8 cellular contexts compared by ENCODE assay signal in genomic region chr3:196740476-196741400, GRCh38. TPM values are rescaled to one million over a fixed set of nuclear protein-coding genes. Genes with fewer than 3 reads are reported as not detected.
DNase-seq lines count a peak whose midpoint lies in the region; ATAC-seq and TF ChIP-seq lines count a peak whose summit lies in the region.

No MANE protein-coding gene starts in this region.

- in situ Hi-C loops in IMR-90 (cut with MboI; ENCODE audit: low sequenced_read_pairs): no loop called here

- CTCF ChIA-PET in activated CD4-positive, alpha-beta T cell treated with anti-CD3 and anti-CD28 coated beads for 36 hours (lab: Charles Lee): interaction anchor here (0.7 to 1.5 kb wide), 9 partner anchors 15 to 212 kb away, joined by 3 to 5 read pairs (median 3); partner anchors contain the start of genes CEP19 and PIGX
- CTCF ChIA-PET in IMR-90 (lab: Yijun Ruan, JAX) (no interaction called here), GM10248 (lab: Yijun Ruan, JAX) (interaction anchor here (1.3 to 1.7 kb wide), 4 partner anchors 15 to 60 kb away, joined by 3 to 6 read pairs (median 3); no protein-coding TSS in a partner anchor)

- no peak for TF ChIP-seq RAD21 in IMR-90 (IDR thresholded peaks at IDR 0.05; ENCODE audit: low read length)

- H4K20me1 ChIP-seq in IMR-90 (ENCODE audit: insufficient read depth, low read length): peaks cover 41% of the 10 kb centered on the region

- H3K9ac ChIP-seq in IMR-90 (ENCODE audit: low read depth, low read length): peak overlapping the region; percentile 97

- H3K4me1 ChIP-seq in IMR-90 (ENCODE audit: control insufficient read depth, insufficient read depth, low read length): peaks cover 1% of the 10 kb centered on the region; the same call in 1 of the 2 replicates

- intact Hi-C loops in activated CD4-positive, alpha-beta T cell treated with anti-CD3 and anti-CD28 coated beads for 36 hours (cut with DNase I, micrococcal nuclease): loop anchor here (1.0 to 5.0 kb wide), 3 partner anchors 62 to 202 kb away; partner anchors contain the start of gene NCBP2 (in 1 of the 2)
- intact Hi-C loops in IMR-90 (cut with micrococcal nuclease) (loop anchor here (5.0 kb wide), 3 partner anchors 37 to 202 kb away; partner anchors contain the start of gene NCBP2), left colon (cut with DNase I, micrococcal nuclease) (no loop called here)

- H2AK5ac ChIP-seq in IMR-90 (ENCODE audit: low read depth, low read length): peak overlapping the region; percentile 11; the same call in 1 of the 2 replicates

- no peaks in the 10 kb centered on the region for H3K9me3 ChIP-seq in IMR-90 (ENCODE audit: control insufficient read depth, insufficient read depth, low read length)

- peak overlapping the region; percentile 91 for H3K27ac ChIP-seq in IMR-90 (ENCODE audit: insufficient read depth, low read length)
- H3K27ac ChIP-seq in cingulate gyrus (ENCODE audit: low read depth, low read length): peak overlapping the region; percentile 90

- POLR2A ChIA-PET in activated CD4-positive, alpha-beta T cell treated with anti-CD3 and anti-CD28 coated beads for 36 hours (lab: Charles Lee): interaction anchor here (0.6 to 2.9 kb wide), 4 partner anchors 28 to 238 kb away, joined by 3 to 10 read pairs (median 3); partner anchors contain the start of genes CEP19, PIGX and SENP5
- POLR2A ChIA-PET in IMR-90 (lab: Charles Lee; ENCODE audit: unreplicated experiment): no interaction called here
- POLR2A ChIA-PET in GM10248 (lab: Yijun Ruan, JAX): interaction anchor here (0.7 to 1.6 kb wide), 4 partner anchors 12 to 201 kb away, joined by 3 to 7 read pairs (median 4); partner anchors contain the start of genes CEP19 and PIGX

- H3K36me3 Mint-ChIP-seq in activated CD4-positive, alpha-beta T cell treated with anti-CD3 and anti-CD28 coated beads for 36 hours (ENCODE audit: low read depth): peaks cover 16% of the 10 kb centered on the region

- H4K91ac ChIP-seq in IMR-90 (ENCODE audit: insufficient read depth, low read depth, low read length): peak overlapping the region; percentile 72

- TF ChIP-seq CTCF in IMR-90 (conservative IDR thresholded peaks at IDR 0.05; ENCODE audit: low read depth, low read length) (no peak), GM10248 (IDR thresholded peaks at IDR 0.05; ENCODE audit: control extremely low read depth, extremely low read depth, low read depth, missing control alignments) (no peak)

- H3K4me3 ChIP-seq in IMR-90 (ENCODE audit: insufficient read depth, low read depth, low read length): peak overlapping the region; percentile 86

- dilution Hi-C loops in IMR-90 (cut with HindIII; ENCODE audit: low sequenced_read_pairs, unreplicated experiment): no loop called here

- H3K4me1 Mint-ChIP-seq in activated CD4-positive, alpha-beta T cell treated with anti-CD3 and anti-CD28 coated beads for 36 hours: peaks cover 25% of the 10 kb centered on the region

- H2BK20ac ChIP-seq in IMR-90 (ENCODE audit: low read depth, low read length): no peak overlapping the region

- peaks cover 3% of the 10 kb centered on the region for H3K9me3 Mint-ChIP-seq in activated CD4-positive, alpha-beta T cell treated with anti-CD3 and anti-CD28 coated beads for 36 hours (ENCODE audit: low read depth)

- H2BK15ac ChIP-seq in IMR-90 (ENCODE audit: low read depth, low read length): no peak overlapping the region

- peak overlapping the region; percentile 86 for H3K4ac ChIP-seq in IMR-90 (ENCODE audit: low read depth, low read length)

- peak overlapping the region; percentile 50 to 76; a peak in 2 of 4 replicates for H4K8ac ChIP-seq in IMR-90 (ENCODE audit: low read depth in 2 of 2, low read length in 2 of 2)

- H3K27me3 Mint-ChIP-seq in activated CD4-positive, alpha-beta T cell treated with anti-CD3 and anti-CD28 coated beads for 36 hours: no peaks in the 10 kb centered on the region

- peak overlapping the region; percentile 78 for H2BK5ac ChIP-seq in IMR-90 (ENCODE audit: low read depth, low read length, poor library complexity, severe bottlenecking)

- peak overlapping the region; percentile 95 for H3K14ac ChIP-seq in IMR-90 (replicated peaks; ENCODE audit: low read depth, low read length)

- H3K9me1 ChIP-seq in IMR-90 (ENCODE audit: insufficient read depth, low read length): no peaks in the 10 kb centered on the region

- H3K36me3 ChIP-seq in IMR-90 (ENCODE audit: control insufficient read depth, insufficient read depth, low read length): no peaks in the 10 kb centered on the region

- peak overlapping the region; percentile 94 for H3K18ac ChIP-seq in IMR-90 (ENCODE audit: low read depth, low read length)

- peak overlapping the region; percentile 93 for H3K4me3 Mint-ChIP-seq in activated CD4-positive, alpha-beta T cell treated with anti-CD3 and anti-CD28 coated beads for 36 hours

- peak overlapping the region; percentile 93 for H3K4me2 ChIP-seq in IMR-90 (ENCODE audit: low read depth, low read length)

- peak; percentile 45 for ATAC-seq in activated CD4-positive, alpha-beta T cell treated with anti-CD3 and anti-CD28 coated beads for 36 hours
- ATAC-seq in IMR-90 (ENCODE audit: low read depth): peak; percentile 4
- peak; percentile 16 for ATAC-seq in left colon

- peak overlapping the region; percentile 43 for H4K5ac ChIP-seq in IMR-90 (ENCODE audit: low read depth, low read length)

- peak overlapping the region; percentile 99 for H3K27ac Mint-ChIP-seq in activated CD4-positive, alpha-beta T cell treated with anti-CD3 and anti-CD28 coated beads for 36 hours

- peak; percentile 69 for DNase-seq in activated CD4-positive, alpha-beta T cell treated with anti-CD3 and anti-CD28 coated beads for 36 hours
- no peak for DNase-seq in activated CD4-positive, alpha-beta T cell treated with anti-CD3 and anti-CD28 coated beads for 1 hour
- DNase-seq in IMR-90: peak; percentile 56
- peak in 3 of 5 experiments; percentile 18 to 78 (median 39) for DNase-seq in T-helper 2 cell
- peak in 1 of 2 donors; percentile 48 for DNase-seq in left colon
- peak; percentile 13 to 30 (median 22) for DNase-seq in stimulated activated CD4-positive, alpha-beta T cell treated with anti-CD3 and anti-CD28 coated beads, Interleukin-1b, Interleukin-23, amount 100 ng/mL, for 24 hours (ENCODE audit: low read depth in 4 of 4, low spot score in 1 of 4)
- no peak for DNase-seq in GM10248 (ENCODE audit: extremely low spot score)

- H2AK9ac ChIP-seq in IMR-90 (replicated peaks; ENCODE audit: low read depth, low read length, poor library complexity): peak overlapping the region; percentile 94

- H3K23ac ChIP-seq in IMR-90 (ENCODE audit: low read depth, low read length): peak overlapping the region; percentile 97

- H2BK120ac ChIP-seq in IMR-90 (ENCODE audit: low read depth, low read length): peak overlapping the region; percentile 31

- 0% methylated on average over 4 of the region's 31 CpGs; no CpG with 5 or more reads in 1 of the 2 experiments for WGBS in IMR-90 (ENCODE audit: extremely low coverage in 2 of 2, insufficient read length in 1 of 2), 2 experiments

- peak overlapping the region; percentile 83 for H2AFZ ChIP-seq in IMR-90 (replicated peaks; ENCODE audit: low read length, poor library complexity)

- no peak for TF ChIP-seq POLR2A in IMR-90 (IDR thresholded peaks at IDR 0.05; ENCODE audit: low read depth, low read length)

- BruUV-seq in IMR-90 (replicated peaks; lab: Mats Ljungman, UMichigan): TSS peak; percentile 63

- peak overlapping the region; percentile 87 for H3K56ac ChIP-seq in IMR-90 (ENCODE audit: extremely low read depth, insufficient read depth, low read length)

- H3K27me3 ChIP-seq in IMR-90 (ENCODE audit: control insufficient read depth, insufficient read depth, low read length): no peaks in the 10 kb centered on the region

- H3K79me1 ChIP-seq in IMR-90 (ENCODE audit: low read depth in 1 of 2, low read length in 2 of 2): peaks cover 0 to 20% of the 10 kb centered on the region in 2 experiments; a peak in 2 of 4 replicates

TF ChIP-seq in IMR-90, 13 proteins besides CTCF, POLR2A, EP300 and RAD21:
- TF ChIP-seq RCOR1 (IDR thresholded peaks at IDR 0.05; ENCODE audit: insufficient replicate concordance, low read length) (no peak), BHLHE40 (IDR thresholded peaks at IDR 0.05; ENCODE audit: low read depth, low read length) (peak; percentile 34; the same call in 1 of the 2 replicates), CHD1 (IDR thresholded peaks at IDR 0.05; ENCODE audit: low read depth, low read length) (no peak), USF2 (IDR thresholded peaks at IDR 0.05; ENCODE audit: low read depth, low read length) (no peak), MAZ (IDR thresholded peaks at IDR 0.05; ENCODE audit: borderline replicate concordance, low read depth, low read length) (no peak), MXI1 (IDR thresholded peaks at IDR 0.05; ENCODE audit: borderline replicate concordance, low read depth, low read length) (no peak), SMC3 (IDR thresholded peaks at IDR 0.05; ENCODE audit: low read depth, low read length) (no peak)
TF ChIP-seq in IMR-90: peak in this region for 1.

RNA-seq across cellular contexts. Expression of gene PAK2, which starts 1.1 kb away (rescaled TPM):
- 10 to 100 TPM; 57.6 to 82.2 TPM for total RNA-seq in activated CD4-positive, alpha-beta T cell treated with anti-CD3 and anti-CD28 coated beads for 36 hours
- 33.9 and 36.0 TPM in 2 replicates for total RNA-seq in IMR-90 (2012; rRNA removed)
- 28.6 and 31.8 TPM in 2 replicates for polyA plus RNA-seq in IMR-90 (2012; rRNA removed)
- 7.9 and 19.7 TPM in 2 replicates for polyA plus RNA-seq in IMR-90 (2012; cell fraction: cytosol; rRNA removed)
- polyA plus RNA-seq in IMR-90 (2012; cell fraction: nucleus; rRNA removed; ENCODE audit: low replicate concordance): 2.4 and 14.3 TPM in 2 replicates
- 10 to 100 TPM; 73.2 TPM for total RNA-seq in left colon

RNA-seq across cellular contexts. Expression of gene PIGX, which starts 28.6 kb away (rescaled TPM):
- 10 to 100 TPM; 37.8 to 42.2 TPM for total RNA-seq in activated CD4-positive, alpha-beta T cell treated with anti-CD3 and anti-CD28 coated beads for 36 hours
- total RNA-seq in IMR-90 (2012; rRNA removed): 14.5 and 22.2 TPM in 2 replicates
- 7.9 and 9.4 TPM in 2 replicates for polyA plus RNA-seq in IMR-90 (2012; rRNA removed)
- polyA plus RNA-seq in IMR-90 (2012; cell fraction: cytosol; rRNA removed): 2.3 and 3.5 TPM in 2 replicates
- 0.60 and 3.1 TPM in 2 replicates for polyA plus RNA-seq in IMR-90 (2012; cell fraction: nucleus; rRNA removed; ENCODE audit: low replicate concordance)
- 10 to 100 TPM; 24.5 to 31.7 TPM for total RNA-seq in left colon

RNA-seq across cellular contexts. Expression of gene CEP19, which starts 28.7 kb away (rescaled TPM):
- 1 to 10 TPM; 4.7 to 5.6 TPM for total RNA-seq in activated CD4-positive, alpha-beta T cell treated with anti-CD3 and anti-CD28 coated beads for 36 hours
- total RNA-seq in IMR-90 (2012; rRNA removed): 1.1 and 1.7 TPM in 2 replicates
- polyA plus RNA-seq in IMR-90 (2012; rRNA removed): 0.98 and 1.4 TPM in 2 replicates
- 0.66 and 0.71 TPM in 2 replicates for polyA plus RNA-seq in IMR-90 (2012; cell fraction: cytosol; rRNA removed)
- 0.14 and 0.19 TPM in 2 replicates for polyA plus RNA-seq in IMR-90 (2012; cell fraction: nucleus; rRNA removed; ENCODE audit: low replicate concordance)
- under 1 TPM; 0.43 to 0.78 TPM for total RNA-seq in left colon

Comparison
In these comparisons a context has a peak if more than half of its experiments do, and no peak if none do; other contexts are left out.
1. DNase-seq: peak in activated CD4-positive, alpha-beta T cell treated with anti-CD3 and anti-CD28 coated beads for 36 hours (single experiment), IMR-90 (single experiment), T-helper 2 cell (3 of 5) and stimulated activated CD4-positive, alpha-beta T cell treated with anti-CD3 and anti-CD28 coated beads, Interleukin-1b, Interleukin-23, amount 100 ng/mL, for 24 hours (4 of 4); none in activated CD4-positive, alpha-beta T cell treated with anti-CD3 and anti-CD28 coated beads for 1 hour (single experiment) and GM10248 (single experiment).
2. intact Hi-C loops: an anchor here in activated CD4-positive, alpha-beta T cell treated with anti-CD3 and anti-CD28 coated beads for 36 hours (1.0 to 5.0 kb wide) and IMR-90 (5.0 kb wide); none called in left colon.
3. Peak in every context shown above with its lines, with median percentiles within 50 percentile points of each other: ATAC-seq.